In genomic region chr21:32921632-32922230, GRCh38 we compare ENCODE assay signal across 8 cellular contexts.
DNase-seq lines count a peak whose midpoint lies in the region; ATAC-seq and TF ChIP-seq lines count a peak whose summit lies in the region.

No MANE protein-coding gene starts in this region.

- peaks cover 17% of the 10 kb centered on the region for H3K9me3 Mint-ChIP-seq in activated CD4-positive, alpha-beta memory T cell treated with anti-CD3 and anti-CD28 coated beads, Interleukin-2, amount 10 ng/mL, durations not matched to agents 7 days and 5 days
- H3K9me3 Mint-ChIP-seq in stimulated activated effector memory CD8-positive, alpha-beta T cell treated with anti-CD3 and anti-CD28 coated beads, Interleukin-12 subunit alpha, Interleukin-12 subunit beta, amount 100 ng/mL, for 72 hours = peaks cover 14% of the 10 kb centered on the region

- no peak overlapping the region for H3K27ac ChIP-seq in C4-2B

- no peaks in the 10 kb centered on the region for H3K4me1 Mint-ChIP-seq in activated CD4-positive, alpha-beta memory T cell treated with anti-CD3 and anti-CD28 coated beads, Interleukin-2, amount 10 ng/mL, durations not matched to agents 7 days and 5 days
- peaks cover 11% of the 10 kb centered on the region for H3K4me1 Mint-ChIP-seq in stimulated activated effector memory CD8-positive, alpha-beta T cell treated with anti-CD3 and anti-CD28 coated beads, Interleukin-12 subunit alpha, Interleukin-12 subunit beta, amount 100 ng/mL, for 72 hours

- DNase-seq in HUDEP-2 (lab: John Stamatoyannopoulos, UW; ENCODE audit: unreplicated experiment in 76 of 76) (peak in 41 of 76 experiments; percentile 8 to 62 (median 32)), left ventricle myocardium superior (peak; percentile 45), HCEC 1CT (no peak), NCI-H2081 (lab: John Stamatoyannopoulos, UW) (no peak)
- DNase-seq in activated CD4-positive, alpha-beta memory T cell treated with anti-CD3 and anti-CD28 coated beads, Interleukin-2, amount 10 ng/mL, durations not matched to agents 7 days and 5 days = peak; percentile 50
- peak; percentile 29 to 62 for DNase-seq in stimulated activated effector memory CD8-positive, alpha-beta T cell treated with anti-CD3 and anti-CD28 coated beads, Interleukin-12 subunit alpha, Interleukin-12 subunit beta, amount 100 ng/mL, for 72 hours (ENCODE audit: low spot score in 2 of 2)

- CTCF ChIA-PET in activated CD4-positive, alpha-beta memory T cell treated with anti-CD3 and anti-CD28 coated beads, Interleukin-2, amount 10 ng/mL, durations not matched to agents 7 days and 5 days (lab: Charles Lee) = interaction anchor here (0.6 to 1.4 kb wide), 6 partner anchors 9 to 520 kb away, joined by 3 to 5 read pairs (median 3); no protein-coding TSS in a partner anchor

- TF ChIP-seq CTCF in C4-2B (conservative IDR thresholded peaks at IDR 0.05) = peak; percentile 73

- H3K36me3 Mint-ChIP-seq in activated CD4-positive, alpha-beta memory T cell treated with anti-CD3 and anti-CD28 coated beads, Interleukin-2, amount 10 ng/mL, durations not matched to agents 7 days and 5 days (ENCODE audit: low read depth) = peaks cover 6% of the 10 kb centered on the region
- no peaks in the 10 kb centered on the region for H3K36me3 Mint-ChIP-seq in stimulated activated effector memory CD8-positive, alpha-beta T cell treated with anti-CD3 and anti-CD28 coated beads, Interleukin-12 subunit alpha, Interleukin-12 subunit beta, amount 100 ng/mL, for 72 hours

- H3K27me3 Mint-ChIP-seq in activated CD4-positive, alpha-beta memory T cell treated with anti-CD3 and anti-CD28 coated beads, Interleukin-2, amount 10 ng/mL, durations not matched to agents 7 days and 5 days = peaks cover 27% of the 10 kb centered on the region

- POLR2A ChIA-PET in activated CD4-positive, alpha-beta memory T cell treated with anti-CD3 and anti-CD28 coated beads, Interleukin-2, amount 10 ng/mL, durations not matched to agents 7 days and 5 days (lab: Charles Lee) = no interaction called here

- H3K27ac Mint-ChIP-seq in activated CD4-positive, alpha-beta memory T cell treated with anti-CD3 and anti-CD28 coated beads, Interleukin-2, amount 10 ng/mL, durations not matched to agents 7 days and 5 days = no peak overlapping the region
- H3K27ac Mint-ChIP-seq in stimulated activated effector memory CD8-positive, alpha-beta T cell treated with anti-CD3 and anti-CD28 coated beads, Interleukin-12 subunit alpha, Interleukin-12 subunit beta, amount 100 ng/mL, for 72 hours = no peak overlapping the region

- no peak overlapping the region for H3K4me3 Mint-ChIP-seq in activated CD4-positive, alpha-beta memory T cell treated with anti-CD3 and anti-CD28 coated beads, Interleukin-2, amount 10 ng/mL, durations not matched to agents 7 days and 5 days
- no peak overlapping the region for H3K4me3 Mint-ChIP-seq in stimulated activated effector memory CD8-positive, alpha-beta T cell treated with anti-CD3 and anti-CD28 coated beads, Interleukin-12 subunit alpha, Interleukin-12 subunit beta, amount 100 ng/mL, for 72 hours

- intact Hi-C loops in left ventricle myocardium superior (cut with micrococcal nuclease) = no loop called here

- ATAC-seq in left ventricle myocardium superior (no peak), GM21360 (IDR thresholded peaks at IDR 0.05; ENCODE audit: unreplicated experiment) (no peak)
- no peak for ATAC-seq in stimulated activated effector memory CD8-positive, alpha-beta T cell treated with anti-CD3 and anti-CD28 coated beads, Interleukin-12 subunit alpha, Interleukin-12 subunit beta, amount 100 ng/mL, for 72 hours

Comparison
In these comparisons a context has a peak if more than half of its experiments do, and no peak if none do; other contexts are left out.
1. DNase-seq: peak in HUDEP-2 (41 of 76), activated CD4-positive, alpha-beta memory T cell treated with anti-CD3 and anti-CD28 coated beads, Interleukin-2, amount 10 ng/mL, durations not matched to agents 7 days and 5 days (single experiment), left ventricle myocardium superior (single experiment) and stimulated activated effector memory CD8-positive, alpha-beta T cell treated with anti-CD3 and anti-CD28 coated beads, Interleukin-12 subunit alpha, Interleukin-12 subunit beta, amount 100 ng/mL, for 72 hours (2 of 2); none in HCEC 1CT (single experiment) and NCI-H2081 (0 of 2).